Comparison of ENCODE assay signal across 28 cellular contexts in the genomic region with DNA sequence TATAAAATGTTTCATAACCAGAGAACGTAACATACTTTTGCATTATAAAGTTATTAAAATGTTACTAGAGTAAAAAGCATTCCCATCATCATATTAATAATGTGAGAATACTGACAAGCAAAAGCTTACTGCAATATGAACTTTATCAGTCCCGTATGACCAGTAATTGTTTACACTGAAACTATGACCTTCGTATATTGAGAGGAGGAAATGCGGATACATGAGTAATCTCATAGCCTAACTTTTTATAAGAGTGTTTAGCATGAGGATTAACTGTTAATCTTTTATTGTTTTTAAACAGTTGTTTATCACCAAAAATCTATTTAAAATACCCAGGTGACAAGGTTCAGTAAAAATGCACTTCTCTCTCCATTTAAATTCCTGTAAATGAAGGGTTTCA.
"Had no signal": no experiment of that assay in that cellular context is flagged by ENCODE, and none has a peak within 500 bp of the region (broad histone marks: within the 10 kb centered on the region; RNA-seq: fewer than 3 reads in every experiment).

No MANE protein-coding gene starts in this region.

- H3K9me3 Mint-ChIP-seq: activated naive CD4-positive, alpha-beta T cell treated with anti-CD3 and anti-CD28 coated beads, Interleukin-2, amount 50 U/mL, for 24 hours; central memory CD8-positive, alpha-beta T cell; T-helper 2 cell treated with Interferon-gamma antibody and Interleukin-4, amounts not matched to agents 5 μg/mL and 100 μg/mL, for 36 hours; WTC11 had no signal

- H3K4me3 Mint-ChIP-seq: activated CD8-positive, alpha-beta T cell treated with anti-CD3 and anti-CD28 coated beads, Interleukin-2, amount 10 ng/mL, durations not matched to agents 7 days and 5 days; activated naive CD4-positive, alpha-beta T cell treated with anti-CD3 and anti-CD28 coated beads, Interleukin-2, amount 50 U/mL, for 24 hours; central memory CD8-positive, alpha-beta T cell; T-helper 2 cell treated with Interferon-gamma antibody and Interleukin-4, amounts not matched to agents 5 μg/mL and 100 μg/mL, for 36 hours; WTC11 had no signal

- DNase-seq: activated CD4-positive, alpha-beta T cell treated with anti-CD3 and anti-CD28 coated beads for 48 hours; activated CD4-positive, alpha-beta T cell treated with anti-CD3 and anti-CD28 coated beads, Interleukin-2, amount 50 U/mL, for 4 hours; activated CD4-positive, CD25-positive, alpha-beta regulatory T cell treated with anti-CD3 and anti-CD28 coated beads, Interleukin-2, amount 50 U/mL, for 72 hours; activated CD8-positive, alpha-beta memory T cell treated with anti-CD3 and anti-CD28 coated beads, Interleukin-2, amount 50 U/mL, for 48 hours; activated CD8-positive, alpha-beta T cell treated with anti-CD3 and anti-CD28 coated beads, Interleukin-2, amount 10 ng/mL, durations not matched to agents 7 days and 5 days; activated effector memory CD4-positive, alpha-beta T cell treated with Interleukin-2 at 50 U/mL for 16 hours; activated naive CD4-positive, alpha-beta T cell; activated T-cell treated with anti-CD3 and anti-CD28 coated beads, Interleukin-2, amount 50 U/mL, for 1 hour; amniotic stem cell; body of pancreas; NCI-H1092; NCI-H2029; NCI-H2107; NCI-H2171 treated with DMSO at 0.1 percent for 48 hours; NCI-H226; NCI-H526; NCI-H82; OCI-M1; Peyer's patch; Right ventricle myocardium superior; SJCRH30; SK-N-SH had no signal

- H3K9me2 ChIP-seq: SK-N-SH had no signal

- H3K4me1 Mint-ChIP-seq: activated naive CD4-positive, alpha-beta T cell treated with anti-CD3 and anti-CD28 coated beads, Interleukin-2, amount 50 U/mL, for 24 hours; central memory CD8-positive, alpha-beta T cell had no signal

- H3K4me3 ChIP-seq: ascending aorta, body of pancreas, Peyer's patch, SJCRH30 had no signal

- H3K36me3 ChIP-seq: ascending aorta, Peyer's patch, SJCRH30 had no signal

- ATAC-seq: activated CD8-positive, alpha-beta T cell treated with anti-CD3 and anti-CD28 coated beads, Interleukin-2, amount 10 ng/mL, durations not matched to agents 7 days and 5 days; body of pancreas; WTC11 had no signal

- H3K4me1 ChIP-seq: ascending aorta, body of pancreas, Peyer's patch had no signal

- H3K27ac ChIP-seq: ascending aorta, body of pancreas, Peyer's patch, RWPE1, SJCRH30 had no signal

- H3K36me3 Mint-ChIP-seq: activated naive CD4-positive, alpha-beta T cell treated with anti-CD3 and anti-CD28 coated beads, Interleukin-2, amount 50 U/mL, for 24 hours; WTC11 had no signal

- H3K9ac ChIP-seq: SK-N-SH had no signal

- H3K9me3 ChIP-seq: ascending aorta, body of pancreas, Peyer's patch, SJCRH30, SK-N-SH had no signal

- H3K27ac Mint-ChIP-seq: activated CD8-positive, alpha-beta T cell treated with anti-CD3 and anti-CD28 coated beads, Interleukin-2, amount 10 ng/mL, durations not matched to agents 7 days and 5 days; activated naive CD4-positive, alpha-beta T cell treated with anti-CD3 and anti-CD28 coated beads, Interleukin-2, amount 50 U/mL, for 24 hours; T-helper 2 cell treated with Interferon-gamma antibody and Interleukin-4, amounts not matched to agents 5 μg/mL and 100 μg/mL, for 36 hours; WTC11 had no signal

- H3K27me3 Mint-ChIP-seq: activated naive CD4-positive, alpha-beta T cell treated with anti-CD3 and anti-CD28 coated beads, Interleukin-2, amount 50 U/mL, for 24 hours; central memory CD8-positive, alpha-beta T cell had no signal

- H3K4me2 ChIP-seq: SK-N-SH had no signal

- H3K27me3 ChIP-seq: ascending aorta, body of pancreas, Peyer's patch, SJCRH30 had no signal
